Comparison of ENCODE assay signal across 1 cellular context in genomic region chr6:11194399-11195274, GRCh38.
TF ChIP-seq lines count a peak whose summit lies in the region.

No MANE protein-coding gene starts in this region.

TF ChIP-seq in K562, 482 proteins besides CTCF, POLR2A, EP300 and RAD21 (continued from another document):
- no peak for TF ChIP-seq ZBTB40 (IDR thresholded peaks at IDR 0.05)
- no peak for TF ChIP-seq ZBTB40 (CRISPR knock-in tag; IDR thresholded peaks at IDR 0.05)
